ENCODE assay signal across 12 cellular contexts in genomic region chr3:155872904-155873646, GRCh38. TPM values are rescaled to one million over a fixed set of nuclear protein-coding genes. Genes with fewer than 3 reads are reported as not detected.
DNase-seq lines count a peak whose midpoint lies in the region; ATAC-seq and TF ChIP-seq lines count a peak whose summit lies in the region.
"Had no signal": no experiment of that assay in that cellular context is flagged by ENCODE, and none has a peak within 500 bp of the region (broad histone marks: within the 10 kb centered on the region; RNA-seq: fewer than 3 reads in every experiment).

No MANE protein-coding gene starts in this region.

- H3K27ac Mint-ChIP-seq in CD4-positive, CD25-positive, alpha-beta regulatory T cell = no peak overlapping the region

- no peak overlapping the region for H3K18ac ChIP-seq in mesenchymal stem cell (ENCODE audit: low read depth in 1 of 2, low read length in 2 of 2)

- peak overlapping the region; percentile 86 for H3K4me3 ChIP-seq in CD4-positive, CD25-positive, alpha-beta regulatory T cell (ENCODE audit: low read depth, low read length)
- peak overlapping the region; percentile 97 for H3K4me3 ChIP-seq in HUES6 (ENCODE audit: low read depth, low read length)
- peak overlapping the region; percentile 87 for H3K4me3 ChIP-seq in SU-DHL-6 (ENCODE audit: insufficient read depth, low read length, poor library complexity, severe bottlenecking)
- peak overlapping the region in 1 of 2 experiments; percentile 90 for H3K4me3 ChIP-seq in mesenchymal stem cell (ENCODE audit: insufficient read depth in 1 of 2, low read depth in 1 of 2, low read length in 2 of 2)

- H2BK120ac ChIP-seq in mesenchymal stem cell (ENCODE audit: low read depth, low read length) = no peak overlapping the region

- peak overlapping the region in 3 of 4 donors; percentile 96 to 97 (median 96) for H3K4me3 Mint-ChIP-seq in CD4-positive, CD25-positive, alpha-beta regulatory T cell

- peaks cover 23% of the 10 kb centered on the region for H3K4me1 ChIP-seq in CD4-positive, CD25-positive, alpha-beta regulatory T cell (ENCODE audit: control insufficient read depth, insufficient read depth, low read length, poor library complexity, severe bottlenecking)
- peaks cover 11% of the 10 kb centered on the region; the same call in 1 of the 2 replicates for H3K4me1 ChIP-seq in HUES6 (ENCODE audit: control insufficient read depth, insufficient read depth, low read length)
- peaks cover 7% of the 10 kb centered on the region for H3K4me1 ChIP-seq in mesenchymal stem cell (ENCODE audit: control insufficient read depth, insufficient read depth, low read depth, low read length)

- no peak overlapping the region for H3K23ac ChIP-seq in mesenchymal stem cell (ENCODE audit: low read length in 2 of 2)

- H2AFZ ChIP-seq in SU-DHL-6 (ENCODE audit: low read depth, low read length, severe bottlenecking) (no peak overlapping the region), mesenchymal stem cell (ENCODE audit: low read depth, low read length) (no peak overlapping the region)

- no peaks in the 10 kb centered on the region for H3K9me2 ChIP-seq in SU-DHL-6 (replicated peaks; ENCODE audit: insufficient read depth, low read length)

- TF ChIP-seq CTCF in SU-DHL-6 (IDR thresholded peaks at IDR 0.05; ENCODE audit: insufficient read depth, low read length, poor library complexity, severe bottlenecking) = no peak

- H3K9ac ChIP-seq in HUES6 (ENCODE audit: low read length) (no peak overlapping the region), SU-DHL-6 (ENCODE audit: low read length) (peak overlapping the region; percentile 99), mesenchymal stem cell (ENCODE audit: low read length) (peak overlapping the region; percentile 94)

- H2BK5ac ChIP-seq in mesenchymal stem cell (ENCODE audit: low read depth, low read length, poor library complexity, severe bottlenecking) = no peak overlapping the region

- peak overlapping the region; percentile 82 for H3K4me2 ChIP-seq in SU-DHL-6 (ENCODE audit: low read depth, low read length, poor library complexity, severe bottlenecking)
- no peak overlapping the region for H3K4me2 ChIP-seq in mesenchymal stem cell (ENCODE audit: low read length, poor library complexity, severe bottlenecking)

- H3K4me1 Mint-ChIP-seq in CD4-positive, CD25-positive, alpha-beta regulatory T cell = peaks cover 26 to 60% (median 41%) of the 10 kb centered on the region in 4 donors

- H4K8ac ChIP-seq in mesenchymal stem cell (ENCODE audit: low read length) = no peak overlapping the region

- H3K9me3 ChIP-seq in CD4-positive, CD25-positive, alpha-beta regulatory T cell (ENCODE audit: control insufficient read depth in 2 of 2, low read length in 2 of 2) = no peaks in the 10 kb centered on the region
- H3K9me3 ChIP-seq in HUES6 (ENCODE audit: control insufficient read depth, insufficient read depth, low read depth, low read length) = no peaks in the 10 kb centered on the region
- H3K9me3 ChIP-seq in SU-DHL-6 (ENCODE audit: insufficient read depth, low read length) = no peaks in the 10 kb centered on the region
- H3K9me3 ChIP-seq in mesenchymal stem cell (ENCODE audit: control insufficient read depth, low read length) = no peaks in the 10 kb centered on the region
- H3K9me3 ChIP-seq: ascending aorta, pancreas, upper lobe of left lung had no signal

- H3K36me3 Mint-ChIP-seq in CD4-positive, CD25-positive, alpha-beta regulatory T cell = no peaks in the 10 kb centered on the region

- H3K79me1 ChIP-seq in mesenchymal stem cell (replicated peaks; ENCODE audit: low read length, poor library complexity, severe bottlenecking) = peaks cover 2% of the 10 kb centered on the region

- whole genome bisulfite sequencing in mesenchymal stem cell = 92% methylated on average over 6 of the region's 8 CpGs

- DNase-seq in CD4-positive, CD25-positive, alpha-beta regulatory T cell = no peak
- no peak for DNase-seq in mesenchymal stem cell
- DNase-seq: NCI-H1105, pancreas, upper lobe of left lung had no signal

- H3K4ac ChIP-seq in mesenchymal stem cell (ENCODE audit: low read depth in 1 of 2, low read length in 2 of 2) = no peak overlapping the region

- H3K27me3 Mint-ChIP-seq in CD4-positive, CD25-positive, alpha-beta regulatory T cell = no peaks in the 10 kb centered on the region

- no peak overlapping the region for H4K91ac ChIP-seq in mesenchymal stem cell (ENCODE audit: low read length)

- H2BK15ac ChIP-seq in mesenchymal stem cell (ENCODE audit: low read depth, poor library complexity, severe bottlenecking) = no peak overlapping the region

- peaks cover 33% of the 10 kb centered on the region for H4K20me1 ChIP-seq in SU-DHL-6 (ENCODE audit: low read depth, low read length)

- no peak overlapping the region for H2BK12ac ChIP-seq in mesenchymal stem cell (ENCODE audit: low read length in 2 of 2)

- H3K27ac ChIP-seq in CD4-positive, CD25-positive, alpha-beta regulatory T cell (ENCODE audit: insufficient read depth, low read length, poor library complexity, severe bottlenecking) = no peak overlapping the region
- H3K27ac ChIP-seq in HUES6 (ENCODE audit: low read depth, low read length) = no peak overlapping the region
- no peak overlapping the region for H3K27ac ChIP-seq in SU-DHL-6 (ENCODE audit: low read depth, low read length)
- no peak overlapping the region for H3K27ac ChIP-seq in mesenchymal stem cell (ENCODE audit: low read length, poor library complexity, severe bottlenecking)

- no peaks in the 10 kb centered on the region for H3K36me3 ChIP-seq in CD4-positive, CD25-positive, alpha-beta regulatory T cell (ENCODE audit: control insufficient read depth, insufficient read depth, low read length)
- H3K36me3 ChIP-seq in HUES6 (ENCODE audit: control insufficient read depth, insufficient read depth, low read length) = no peaks in the 10 kb centered on the region
- H3K36me3 ChIP-seq in SU-DHL-6 (ENCODE audit: low read length) = no peaks in the 10 kb centered on the region
- no peaks in the 10 kb centered on the region for H3K36me3 ChIP-seq in mesenchymal stem cell (ENCODE audit: control insufficient read depth in 1 of 2, insufficient read depth in 2 of 2, low read depth in 1 of 2, low read length in 2 of 2)
- H3K36me3 ChIP-seq: ascending aorta, pancreas, upper lobe of left lung had no signal

- no peaks in the 10 kb centered on the region for H3F3A ChIP-seq in SU-DHL-6 (ENCODE audit: insufficient read depth)

- no peak for ATAC-seq in CD4-positive, CD25-positive, alpha-beta regulatory T cell (ENCODE audit: low read depth in 2 of 2)
- ATAC-seq in GM21381 (IDR thresholded peaks at IDR 0.05; ENCODE audit: unreplicated experiment) (no peak), GM19395 (IDR thresholded peaks at IDR 0.05; ENCODE audit: unreplicated experiment) (no peak), GM21619 (IDR thresholded peaks at IDR 0.05; ENCODE audit: unreplicated experiment) (no peak)
- no peak for ATAC-seq in activated CD4-positive, CD25-positive, alpha-beta regulatory T cell treated with anti-CD3 and anti-CD28 coated beads, Interleukin-2, amount 50 U/mL, for 24 hours
- ATAC-seq: pancreas had no signal

- no peaks in the 10 kb centered on the region for H3K9me3 Mint-ChIP-seq in CD4-positive, CD25-positive, alpha-beta regulatory T cell

- H3K27me3 ChIP-seq in CD4-positive, CD25-positive, alpha-beta regulatory T cell (ENCODE audit: control insufficient read depth, insufficient read depth, low read length) = no peaks in the 10 kb centered on the region
- H3K27me3 ChIP-seq in HUES6 (ENCODE audit: control insufficient read depth, insufficient read depth, low read length) (no peaks in the 10 kb centered on the region), SU-DHL-6 (ENCODE audit: low read length) (no peaks in the 10 kb centered on the region), mesenchymal stem cell (ENCODE audit: control insufficient read depth in 1 of 2, insufficient read depth in 1 of 2, low read length in 2 of 2) (no peaks in the 10 kb centered on the region)
- H3K27me3 ChIP-seq: ascending aorta, pancreas, upper lobe of left lung had no signal

- peaks cover 75% of the 10 kb centered on the region for H3K79me2 ChIP-seq in SU-DHL-6 (ENCODE audit: insufficient read depth, low read length)

- H3K14ac ChIP-seq in mesenchymal stem cell (ENCODE audit: low read length in 2 of 2) = no peak overlapping the region

- H2AK5ac ChIP-seq in mesenchymal stem cell (ENCODE audit: low read length, severe bottlenecking) = no peak overlapping the region

RNA-seq across cellular contexts. Expression of gene GMPS, which starts 2.6 kb away (rescaled TPM):
- total RNA-seq in CD4-positive, CD25-positive, alpha-beta regulatory T cell = 40.9 TPM
- 10 to 100 TPM; 61.3 to 82.7 (median 66.2) TPM for polyA plus RNA-seq in CD4-positive, CD25-positive, alpha-beta regulatory T cell
- 48.7 TPM for polyA plus RNA-seq in mesenchymal stem cell (2013, experiment 1 of 2)
- 51.5 TPM for polyA plus RNA-seq in mesenchymal stem cell (2013, experiment 2 of 2)

RNA-seq across cellular contexts. Expression of gene SLC33A1, which starts 18.8 kb away (rescaled TPM):
- 18.3 TPM for total RNA-seq in CD4-positive, CD25-positive, alpha-beta regulatory T cell
- polyA plus RNA-seq in CD4-positive, CD25-positive, alpha-beta regulatory T cell = 10 to 100 TPM; 16.6 to 20.0 (median 17.8) TPM
- 21.6 TPM for polyA plus RNA-seq in mesenchymal stem cell (2013, experiment 1 of 2)
- polyA plus RNA-seq in mesenchymal stem cell (2013, experiment 2 of 2) = 24.3 TPM
